18 cellular contexts compared by ENCODE assay signal in the genomic region with DNA sequence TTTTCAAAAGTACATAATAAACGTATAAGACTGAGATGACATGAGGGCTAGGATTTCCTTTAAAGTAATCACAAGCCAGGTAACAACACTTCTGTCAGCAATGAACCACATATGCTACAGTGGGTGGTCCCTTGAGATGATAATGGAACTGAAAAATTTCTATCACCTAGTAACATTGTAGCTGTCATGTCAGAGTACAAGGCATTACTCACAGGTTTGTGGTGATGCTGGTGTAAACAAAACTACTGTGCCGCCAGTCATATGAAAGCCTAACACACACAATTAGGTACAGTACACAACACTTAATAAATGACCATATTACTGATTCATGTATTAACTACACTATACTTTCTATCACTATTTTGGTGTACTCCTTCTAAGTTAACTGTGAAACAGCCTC. TPM values are rescaled to one million over a fixed set of nuclear protein-coding genes. Genes with fewer than 3 reads are reported as not detected.
"Had no signal": no experiment of that assay in that cellular context is flagged by ENCODE, and none has a peak within 500 bp of the region (broad histone marks: within the 10 kb centered on the region; RNA-seq: fewer than 3 reads in every experiment).

No MANE protein-coding gene starts in this region.

- H3K27me3 Mint-ChIP-seq: activated CD4-positive, alpha-beta memory T cell treated with anti-CD3 and anti-CD28 coated beads for 36 hours; activated naive CD8-positive, alpha-beta T cell treated with anti-CD3 and anti-CD28 coated beads, Interleukin-2, amount 10 ng/mL, durations not matched to agents 7 days and 5 days; natural killer cell treated with Interleukin-12 subunit alpha and Interleukin-12 subunit beta and Interleukin-15 and Interleukin-18, amount 100 ng/mL, for 72 hours had no signal

- H3K9me3 ChIP-seq: esophagus muscularis mucosa, prostate gland, right lobe of liver had no signal

- H3K4me1 ChIP-seq: right lobe of liver had no signal

- ATAC-seq: activated T-cell treated with anti-CD3 and anti-CD28 coated beads, Interleukin-2, amount 50 U/mL, for 4 hours; natural killer cell treated with Interleukin-12 subunit alpha and Interleukin-12 subunit beta and Interleukin-15 and Interleukin-18, amount 100 ng/mL, for 72 hours; right lobe of liver had no signal

- H3K36me3 ChIP-seq: prostate gland, right lobe of liver had no signal

- H3K9me3 Mint-ChIP-seq: activated CD4-positive, alpha-beta memory T cell treated with anti-CD3 and anti-CD28 coated beads for 36 hours; activated naive CD8-positive, alpha-beta T cell treated with anti-CD3 and anti-CD28 coated beads, Interleukin-2, amount 10 ng/mL, durations not matched to agents 7 days and 5 days; activated T-cell treated with anti-CD3 and anti-CD28 coated beads, Interleukin-2, amount 50 U/mL, for 4 hours; natural killer cell treated with Interleukin-12 subunit alpha and Interleukin-12 subunit beta and Interleukin-15 and Interleukin-18, amount 100 ng/mL, for 72 hours had no signal

- DNase-seq: activated CD4-positive, alpha-beta memory T cell treated with anti-CD3 and anti-CD28 coated beads for 36 hours; activated CD4-positive, alpha-beta T cell treated with anti-CD3 and anti-CD28 coated beads for 1 hour; activated effector memory CD4-positive, alpha-beta T cell treated with anti-CD3 and anti-CD28 coated beads, Interleukin-2, amount 50 U/mL, for 16 hours; activated naive CD8-positive, alpha-beta T cell treated with anti-CD3 and anti-CD28 coated beads, Interleukin-2, amount 10 ng/mL, durations not matched to agents 7 days and 5 days; activated T-cell treated with anti-CD3 and anti-CD28 coated beads, Interleukin-2, amount 50 U/mL, for 4 hours; aorta; dorsolateral prefrontal cortex; occipital lobe; right lobe of liver; stimulated activated CD4-positive, alpha-beta T cell treated with anti-CD3 and anti-CD28 coated beads, Interleukin-1b, Interleukin-23, amount 100 ng/mL, for 48 hours; stimulated activated naive CD4-positive, alpha-beta T cell; substantia nigra; T-helper 9 cell; trophoblast cell had no signal

- FAIRE-seq: endometrium had no signal

- H3K4me3 Mint-ChIP-seq: activated CD4-positive, alpha-beta memory T cell treated with anti-CD3 and anti-CD28 coated beads for 36 hours; activated naive CD8-positive, alpha-beta T cell treated with anti-CD3 and anti-CD28 coated beads, Interleukin-2, amount 10 ng/mL, durations not matched to agents 7 days and 5 days; activated T-cell treated with anti-CD3 and anti-CD28 coated beads, Interleukin-2, amount 50 U/mL, for 4 hours; natural killer cell treated with Interleukin-12 subunit alpha and Interleukin-12 subunit beta and Interleukin-15 and Interleukin-18, amount 100 ng/mL, for 72 hours had no signal

- H3K27ac Mint-ChIP-seq: activated CD4-positive, alpha-beta memory T cell treated with anti-CD3 and anti-CD28 coated beads for 36 hours; activated naive CD8-positive, alpha-beta T cell treated with anti-CD3 and anti-CD28 coated beads, Interleukin-2, amount 10 ng/mL, durations not matched to agents 7 days and 5 days; natural killer cell treated with Interleukin-12 subunit alpha and Interleukin-12 subunit beta and Interleukin-15 and Interleukin-18, amount 100 ng/mL, for 72 hours had no signal

- H3K4me3 ChIP-seq: dorsolateral prefrontal cortex, esophagus muscularis mucosa, prostate gland, right lobe of liver had no signal

- H3K27me3 ChIP-seq: dorsolateral prefrontal cortex, esophagus muscularis mucosa, right lobe of liver had no signal

- H3K27ac ChIP-seq: dorsolateral prefrontal cortex, esophagus muscularis mucosa, prostate gland, right lobe of liver had no signal

RNA-seq across cellular contexts. Expression of gene C1QTNF9B, which starts 45.0 kb away (rescaled TPM):
- total RNA-seq: activated CD4-positive, alpha-beta memory T cell treated with anti-CD3 and anti-CD28 coated beads for 36 hours; activated naive CD8-positive, alpha-beta T cell treated with anti-CD3 and anti-CD28 coated beads, Interleukin-2, amount 10 ng/mL, durations not matched to agents 7 days and 5 days; activated T-cell treated with anti-CD3 and anti-CD28 coated beads, Interleukin-2, amount 50 U/mL, for 4 hours; natural killer cell treated with Interleukin-12 subunit alpha and Interleukin-12 subunit beta and Interleukin-15 and Interleukin-18, amount 100 ng/mL, for 72 hours; occipital lobe had no signal
- polyA plus RNA-seq: aorta had no signal
